23 cellular contexts compared by ENCODE assay signal in the genomic region with DNA sequence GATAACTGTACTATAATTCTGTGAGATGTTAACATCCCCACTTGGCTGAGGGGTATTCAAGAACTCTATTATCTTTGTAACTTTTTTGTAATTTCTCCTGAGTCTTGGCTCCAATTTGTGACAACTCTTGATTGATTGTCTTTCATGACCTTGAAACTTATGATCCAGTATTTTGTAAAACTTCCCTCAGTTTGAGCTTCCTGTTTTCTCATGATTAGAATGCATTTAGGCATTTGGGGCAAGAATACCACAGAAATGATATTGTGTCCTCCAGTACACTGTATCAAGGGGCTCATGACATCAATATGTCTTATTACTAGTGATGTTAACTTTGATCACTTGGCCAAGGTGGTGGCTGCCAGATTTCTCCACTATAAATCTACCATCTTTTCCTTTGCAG. TPM values are rescaled to one million over a fixed set of nuclear protein-coding genes. Genes with fewer than 3 reads are reported as not detected.
DNase-seq lines count a peak whose midpoint lies in the region; ATAC-seq and TF ChIP-seq lines count a peak whose summit lies in the region.
"Had no signal": no experiment of that assay in that cellular context is flagged by ENCODE, and none has a peak within 500 bp of the region (broad histone marks: within the 10 kb centered on the region; RNA-seq: fewer than 3 reads in every experiment).

No MANE protein-coding gene starts in this region.

- TF ChIP-seq CTCF in vagina (IDR thresholded peaks at IDR 0.05) (no peak), OCI-LY7 (conservative IDR thresholded peaks at IDR 0.05; ENCODE audit: low read length) (no peak)

- H3K9me3 Mint-ChIP-seq in activated naive CD8-positive, alpha-beta T cell (ENCODE audit: low read depth), result no peaks in the 10 kb centered on the region
- no peaks in the 10 kb centered on the region for H3K9me3 Mint-ChIP-seq in activated naive CD8-positive, alpha-beta T cell treated with anti-CD3 and anti-CD28 coated beads for 36 hours
- no peaks in the 10 kb centered on the region for H3K9me3 Mint-ChIP-seq in immature natural killer cell
- H3K9me3 Mint-ChIP-seq: H9; stimulated activated naive CD8-positive, alpha-beta T cell treated with anti-CD3 and anti-CD28 coated beads, Interleukin-15, Interleukin-2, amounts not matched to agents 100 ng/mL and 50 ng/mL, for 24 hours; type B pancreatic cell had no signal

- no peak overlapping the region for H3K4me2 ChIP-seq in OCI-LY7 (ENCODE audit: low read length)

- DNase-seq in activated naive CD8-positive, alpha-beta T cell treated with anti-CD3 and anti-CD28 coated beads for 36 hours, result no peak
- no peak for DNase-seq in T-helper 17 cell
- DNase-seq in immature natural killer cell, result no peak
- DNase-seq in vagina (ENCODE audit: extremely low spot score in 2 of 2), result no peak
- no peak for DNase-seq in NCI-H187 treated with DMSO at 0.1 percent for 48 hours (lab: John Stamatoyannopoulos, UW)
- no peak for DNase-seq in OCI-LY7 (ENCODE audit: low spot score)
- DNase-seq: activated CD4-positive, alpha-beta T cell treated with anti-CD3 and anti-CD28 coated beads, Interleukin-2, amount 50 U/mL, for 1 hour; activated CD8-positive, alpha-beta memory T cell treated with anti-CD3 and anti-CD28 coated beads, Interleukin-2, amount 50 U/mL, for 48 hours; Calu3; H9; KBM-7; left ventricle myocardium superior; NCI-H1105 treated with DMSO at 0.1 percent for 48 hours; NCI-H2171; NCI-H748 treated with DMSO at 0.1 percent for 48 hours; pancreas; Peyer's patch; sigmoid colon had no signal

- H3K9me2 ChIP-seq in OCI-LY7 (ENCODE audit: insufficient read depth, low read length), result no peaks in the 10 kb centered on the region

- H3K27ac Mint-ChIP-seq in activated naive CD8-positive, alpha-beta T cell, result peak overlapping the region; percentile 24
- no peak overlapping the region for H3K27ac Mint-ChIP-seq in activated naive CD8-positive, alpha-beta T cell treated with anti-CD3 and anti-CD28 coated beads for 36 hours
- H3K27ac Mint-ChIP-seq in T-helper 17 cell (peak overlapping the region; percentile 80), immature natural killer cell (peak overlapping the region in 5 of 6 donors; percentile 18 to 74 (median 30))
- H3K27ac Mint-ChIP-seq: H9; stimulated activated naive CD8-positive, alpha-beta T cell treated with anti-CD3 and anti-CD28 coated beads, Interleukin-15, Interleukin-2, amounts not matched to agents 100 ng/mL and 50 ng/mL, for 24 hours; type B pancreatic cell had no signal

- POLR2A ChIA-PET in OCI-LY7 (lab: Charles Lee), result interaction anchor here (1.0 to 1.4 kb wide), 2 partner anchors 15 to 51 kb away, joined by 3 read pairs; no protein-coding TSS in a partner anchor

- H3K4me1 ChIP-seq in vagina (peaks cover 58% of the 10 kb centered on the region), OCI-LY7 (ENCODE audit: insufficient read depth, low read length, poor library complexity, severe bottlenecking) (peaks cover 25% of the 10 kb centered on the region)

- H3K27me3 ChIP-seq in vagina, result no peaks in the 10 kb centered on the region
- H3K27me3 ChIP-seq: pancreas, Peyer's patch, sigmoid colon had no signal

- H3K9me3 ChIP-seq in T-helper 17 cell (ENCODE audit: control insufficient read depth, low read length, poor library complexity, severe bottlenecking), result no peaks in the 10 kb centered on the region
- no peaks in the 10 kb centered on the region for H3K9me3 ChIP-seq in vagina
- H3K9me3 ChIP-seq in OCI-LY7 (ENCODE audit: low read length), result no peaks in the 10 kb centered on the region
- H3K9me3 ChIP-seq: pancreas, Peyer's patch, sigmoid colon had no signal

- H3K4me1 Mint-ChIP-seq in activated naive CD8-positive, alpha-beta T cell (ENCODE audit: low read depth), result peaks cover 66% of the 10 kb centered on the region
- H3K4me1 Mint-ChIP-seq in activated naive CD8-positive, alpha-beta T cell treated with anti-CD3 and anti-CD28 coated beads for 36 hours, result peaks cover 45% of the 10 kb centered on the region
- peaks cover 31% of the 10 kb centered on the region for H3K4me1 Mint-ChIP-seq in T-helper 17 cell
- H3K4me1 Mint-ChIP-seq in immature natural killer cell, result peaks cover 43 to 84% of the 10 kb centered on the region in 2 donors

- no peaks in the 10 kb centered on the region for H3K27me3 Mint-ChIP-seq in activated naive CD8-positive, alpha-beta T cell
- H3K27me3 Mint-ChIP-seq in activated naive CD8-positive, alpha-beta T cell treated with anti-CD3 and anti-CD28 coated beads for 36 hours, result no peaks in the 10 kb centered on the region
- H3K27me3 Mint-ChIP-seq in T-helper 17 cell, result no peaks in the 10 kb centered on the region
- H3K27me3 Mint-ChIP-seq in immature natural killer cell (ENCODE audit: low read depth in 3 of 3), result no peaks in the 10 kb centered on the region
- H3K27me3 Mint-ChIP-seq: stimulated activated naive CD8-positive, alpha-beta T cell treated with anti-CD3 and anti-CD28 coated beads, Interleukin-15, Interleukin-2, amounts not matched to agents 100 ng/mL and 50 ng/mL, for 24 hours; type B pancreatic cell had no signal

- CTCF ChIA-PET in OCI-LY7 (lab: Charles Lee; ENCODE audit: unreplicated experiment), result no interaction called here

- TF ChIP-seq POLR2A in vagina (IDR thresholded peaks at IDR 0.05), result no peak

- no peaks in the 10 kb centered on the region for H3K36me3 Mint-ChIP-seq in activated naive CD8-positive, alpha-beta T cell
- H3K36me3 Mint-ChIP-seq in activated naive CD8-positive, alpha-beta T cell treated with anti-CD3 and anti-CD28 coated beads for 36 hours, result no peaks in the 10 kb centered on the region
- H3K36me3 Mint-ChIP-seq in T-helper 17 cell (ENCODE audit: low read depth) (no peaks in the 10 kb centered on the region), immature natural killer cell (no peaks in the 10 kb centered on the region)

- BruUV-seq in OCI-LY7 (replicated peaks; lab: Mats Ljungman, UMichigan), result no TSS peak

- H3K4me3 ChIP-seq in vagina (no peak overlapping the region), OCI-LY7 (ENCODE audit: low read depth, low read length, poor library complexity, severe bottlenecking) (no peak overlapping the region)
- H3K4me3 ChIP-seq: coronary artery, pancreas, Peyer's patch, sigmoid colon had no signal

- H3K79me2 ChIP-seq in OCI-LY7 (ENCODE audit: insufficient read depth, low read depth, low read length), result peaks cover 99% of the 10 kb centered on the region

- no peak for ATAC-seq in T-helper 17 cell
- ATAC-seq in HG03571 (IDR thresholded peaks at IDR 0.05; ENCODE audit: unreplicated experiment), result no peak
- ATAC-seq: left ventricle myocardium superior had no signal

- peaks cover 48% of the 10 kb centered on the region for H4K20me1 ChIP-seq in OCI-LY7 (ENCODE audit: insufficient read depth, low read length)

- H3K4me3 Mint-ChIP-seq in activated naive CD8-positive, alpha-beta T cell, result no peak overlapping the region
- no peak overlapping the region for H3K4me3 Mint-ChIP-seq in activated naive CD8-positive, alpha-beta T cell treated with anti-CD3 and anti-CD28 coated beads for 36 hours
- H3K4me3 Mint-ChIP-seq in T-helper 17 cell (no peak overlapping the region), immature natural killer cell (no peak overlapping the region)
- H3K4me3 Mint-ChIP-seq: H9; stimulated activated naive CD8-positive, alpha-beta T cell treated with anti-CD3 and anti-CD28 coated beads, Interleukin-15, Interleukin-2, amounts not matched to agents 100 ng/mL and 50 ng/mL, for 24 hours; type B pancreatic cell had no signal

- H2AFZ ChIP-seq in OCI-LY7 (ENCODE audit: low read length), result no peak overlapping the region

- no peaks in the 10 kb centered on the region for H3K36me3 ChIP-seq in vagina
- peaks cover 19% of the 10 kb centered on the region; the same call in 1 of the 2 replicates for H3K36me3 ChIP-seq in OCI-LY7 (ENCODE audit: insufficient read depth, low read length)
- H3K36me3 ChIP-seq: pancreas, Peyer's patch, sigmoid colon had no signal

- intact Hi-C loops in vagina (cut with DNase I), result loop anchor here (10.0 kb wide), 1 partner anchor 50 kb away; no protein-coding TSS in a partner anchor
- intact Hi-C loops in OCI-LY7 (cut with micrococcal nuclease; ENCODE audit: unreplicated experiment), result loop anchor here (5.0 kb wide), 2 partner anchors 87 to 247 kb away; no protein-coding TSS in a partner anchor

- H3K27ac ChIP-seq in vagina (peak overlapping the region; percentile 16), OCI-LY7 (ENCODE audit: low read depth, low read length, poor library complexity, severe bottlenecking) (no peak overlapping the region)
- H3K27ac ChIP-seq: Peyer's patch had no signal

RNA-seq across cellular contexts. Expression of a gene that starts 37.4 kb away (rescaled TPM):
- 10 to 100 TPM; 37.8 to 42.4 TPM for total RNA-seq in activated naive CD8-positive, alpha-beta T cell treated with anti-CD3 and anti-CD28 coated beads for 36 hours
- 10 to 100 TPM; 20.6 to 26.4 TPM for total RNA-seq in T-helper 17 cell
- 10 to 100 TPM; 14.8 to 15.5 (median 14.8) TPM for polyA plus RNA-seq in immature natural killer cell
- total RNA-seq in vagina, result 9.3 TPM
- total RNA-seq in OCI-LY7 (2014; rRNA removed; shearing (Covaris generic)), result 18.6 and 26.3 TPM in 2 replicates
- 16.3 and 22.5 TPM in 2 replicates for total RNA-seq in OCI-LY7 (2022)

RNA-seq across cellular contexts. Expression of a gene that starts 57.2 kb away (rescaled TPM):
- total RNA-seq in activated naive CD8-positive, alpha-beta T cell treated with anti-CD3 and anti-CD28 coated beads for 36 hours, result 10 to 100 TPM; 80.8 to 93.2 TPM
- total RNA-seq in T-helper 17 cell (10 to 100 TPM; 60.3 to 83.9 TPM), vagina (28.2 TPM), OCI-LY7 (2022) (90.3 and 97.4 TPM in 2 replicates)
- 1 to 10 TPM; 7.1 to 7.4 (median 7.1) TPM for polyA plus RNA-seq in immature natural killer cell
- total RNA-seq in OCI-LY7 (2014; rRNA removed; shearing (Covaris generic)), result 14.1 and 15.1 TPM in 2 replicates
